Comparison of ENCODE assay signal across 8 cellular contexts in the genomic region with DNA sequence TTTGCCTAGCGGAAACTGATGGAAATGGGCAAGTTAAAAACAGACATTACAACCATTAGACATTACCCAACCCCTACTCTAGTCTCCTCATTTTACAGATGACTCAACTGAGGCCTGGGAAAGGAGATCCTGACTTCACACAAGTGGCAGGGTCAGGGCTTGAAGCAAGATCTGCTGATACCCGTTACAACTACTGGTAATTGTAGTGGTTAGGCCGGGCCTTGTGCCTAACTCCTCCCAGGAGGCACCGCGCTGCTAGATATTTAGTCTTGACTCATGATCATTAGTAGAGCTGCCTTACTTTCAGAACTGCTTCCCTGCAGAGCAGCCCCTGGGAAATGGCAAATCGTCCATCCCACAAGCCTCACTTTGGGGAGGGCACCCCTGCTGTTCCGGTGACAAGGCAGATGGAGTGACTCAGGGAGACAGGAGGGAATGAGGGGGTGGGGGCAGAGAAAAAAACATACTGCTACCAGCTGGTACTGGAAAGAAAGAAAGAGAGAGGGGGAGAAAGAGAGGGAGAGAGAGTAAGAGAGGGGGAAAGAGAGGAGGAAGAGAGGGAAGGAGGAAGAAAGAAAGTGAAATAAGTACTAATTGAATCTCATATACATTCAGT. TPM values are rescaled to one million over a fixed set of nuclear protein-coding genes. Genes with fewer than 3 reads are reported as not detected.
DNase-seq lines count a peak whose midpoint lies in the region; ATAC-seq and TF ChIP-seq lines count a peak whose summit lies in the region.

No MANE protein-coding gene starts in this region.

- TF ChIP-seq CTCF in Peyer's patch (IDR thresholded peaks at IDR 0.05) (no peak), hepatocyte (IDR thresholded peaks at IDR 0.05; ENCODE audit: poor library complexity) (no peak)

- H3K27ac ChIP-seq in Peyer's patch = peak overlapping the region; percentile 27 to 86 (median 73)
- H3K27ac ChIP-seq in hepatocyte = no peak overlapping the region

- DNase-seq in COR-L47 (lab: John Stamatoyannopoulos, UW) (peak; percentile 33), H7 (peak; percentile 49), Peyer's patch (peak in 2 of 3 donors; percentile 41 to 68), hepatocyte (ENCODE audit: low spot score) (peak; percentile 15)
- DNase-seq in activated naive CD8-positive, alpha-beta T cell treated with anti-CD3 and anti-CD28 coated beads for 36 hours = peak; percentile 52
- DNase-seq in stimulated activated CD4-positive, alpha-beta T cell treated with anti-CD3 and anti-CD28 coated beads, Interleukin-4, amount 100 ng/mL, for 24 hours = peak; percentile 64

- no peaks in the 10 kb centered on the region for H3K79me2 ChIP-seq in hepatocyte

- no peaks in the 10 kb centered on the region for H3K9me3 Mint-ChIP-seq in activated naive CD8-positive, alpha-beta T cell treated with anti-CD3 and anti-CD28 coated beads for 36 hours

- H3K27me3 ChIP-seq in H7 (ENCODE audit: control insufficient read depth, insufficient read depth, low read length) (peaks cover 3% of the 10 kb centered on the region; the same call in 1 of the 2 replicates), Peyer's patch (no peaks in the 10 kb centered on the region), hepatocyte (peaks cover 7% of the 10 kb centered on the region)

- peak overlapping the region; percentile 75 for H3K4me3 Mint-ChIP-seq in activated naive CD8-positive, alpha-beta T cell treated with anti-CD3 and anti-CD28 coated beads for 36 hours

- no peaks in the 10 kb centered on the region for H3K9me3 ChIP-seq in Peyer's patch
- H3K9me3 ChIP-seq in hepatocyte (ENCODE audit: low read depth) = no peaks in the 10 kb centered on the region

- H3K27ac Mint-ChIP-seq in activated naive CD8-positive, alpha-beta T cell treated with anti-CD3 and anti-CD28 coated beads for 36 hours = peak overlapping the region; percentile 89

- no peaks in the 10 kb centered on the region for H4K20me1 ChIP-seq in hepatocyte (ENCODE audit: insufficient read depth, poor library complexity, severe bottlenecking)

- no peaks in the 10 kb centered on the region for H3K27me3 Mint-ChIP-seq in activated naive CD8-positive, alpha-beta T cell treated with anti-CD3 and anti-CD28 coated beads for 36 hours

- H3K4me1 ChIP-seq in Peyer's patch (no peaks in the 10 kb centered on the region), hepatocyte (ENCODE audit: insufficient read depth) (no peaks in the 10 kb centered on the region)

- ATAC-seq in HG02571 (IDR thresholded peaks at IDR 0.05; ENCODE audit: unreplicated experiment) (no peak), GM21367 (IDR thresholded peaks at IDR 0.05; ENCODE audit: unreplicated experiment) (no peak)

- no peak overlapping the region for H3K4me3 ChIP-seq in H7 (ENCODE audit: insufficient read depth, low read depth, low read length)
- H3K4me3 ChIP-seq in Peyer's patch = no peak overlapping the region
- no peak overlapping the region for H3K4me3 ChIP-seq in hepatocyte

- whole genome bisulfite sequencing in hepatocyte (ENCODE audit: low lambda C conversion rate, missing lambda C conversion rate) = 71% methylated on average over 7 of the region's 7 CpGs

- TF ChIP-seq POLR2A in Peyer's patch (IDR thresholded peaks at IDR 0.05) = no peak

- H3K36me3 ChIP-seq in H7 (replicated peaks; ENCODE audit: control insufficient read depth, insufficient read depth, low read length) = no peaks in the 10 kb centered on the region
- H3K36me3 ChIP-seq in Peyer's patch = no peaks in the 10 kb centered on the region
- no peaks in the 10 kb centered on the region for H3K36me3 ChIP-seq in hepatocyte (replicated peaks; ENCODE audit: insufficient read depth, low read depth)

- no peak overlapping the region for H3K4me2 ChIP-seq in hepatocyte

- H2AFZ ChIP-seq in hepatocyte = no peak overlapping the region

- H3K4me1 Mint-ChIP-seq in activated naive CD8-positive, alpha-beta T cell treated with anti-CD3 and anti-CD28 coated beads for 36 hours = peaks cover 34% of the 10 kb centered on the region

- H3K9me2 ChIP-seq in hepatocyte (replicated peaks; ENCODE audit: insufficient read depth) = no peaks in the 10 kb centered on the region

- H3K36me3 Mint-ChIP-seq in activated naive CD8-positive, alpha-beta T cell treated with anti-CD3 and anti-CD28 coated beads for 36 hours = peaks cover 20% of the 10 kb centered on the region

RNA-seq across cellular contexts. Expression of a gene that starts 12.2 kb away (rescaled TPM):
- 12.4 and 17.3 TPM in 2 replicates for total RNA-seq in H7 (2014; rRNA removed; shearing (Covaris generic))
- total RNA-seq in Peyer's patch (10 to 100 TPM in 1 of 4 donors, 1 to 10 TPM in 3; 3.8 to 29.7 (median 6.6) TPM), hepatocyte (2.2 and 3.7 TPM in 2 replicates)
- total RNA-seq in activated naive CD8-positive, alpha-beta T cell treated with anti-CD3 and anti-CD28 coated beads for 36 hours = 10 to 100 TPM; 34.4 to 34.5 TPM
- polyA plus RNA-seq in hepatocyte = 2.0 and 3.5 TPM in 2 replicates
